Comparison of ENCODE assay signal across 10 cellular contexts in genomic region chr5:154647760-154648143, GRCh38.
DNase-seq lines count a peak whose midpoint lies in the region; ATAC-seq and TF ChIP-seq lines count a peak whose summit lies in the region.
"Had no signal": no experiment of that assay in that cellular context is flagged by ENCODE, and none has a peak within 500 bp of the region (broad histone marks: within the 10 kb centered on the region; RNA-seq: fewer than 3 reads in every experiment).

No MANE protein-coding gene starts in this region.

- H3K27me3 ChIP-seq in WERI-Rb-1 (ENCODE audit: insufficient read depth, low read depth, severe bottlenecking), result no peaks in the 10 kb centered on the region
- peaks cover 18% of the 10 kb centered on the region for H3K27me3 ChIP-seq in iPS-15b (ENCODE audit: control insufficient read depth, insufficient read depth, low read length)
- no peaks in the 10 kb centered on the region for H3K27me3 ChIP-seq in gastrocnemius medialis

- H3K4me3 ChIP-seq in WERI-Rb-1 (ENCODE audit: low read depth, low read length), result peak overlapping the region; percentile 35
- H3K4me3 ChIP-seq in iPS-15b (ENCODE audit: low read depth, low read length), result peak overlapping the region; percentile 48
- peak overlapping the region in 3 of 4 donors; percentile 19 to 46 (median 45) for H3K4me3 ChIP-seq in gastrocnemius medialis

- no peaks in the 10 kb centered on the region for H3K9me3 ChIP-seq in WERI-Rb-1 (ENCODE audit: severe bottlenecking)
- H3K9me3 ChIP-seq in iPS-15b (ENCODE audit: control insufficient read depth, insufficient read depth, low read length), result no peaks in the 10 kb centered on the region
- H3K9me3 ChIP-seq in gastrocnemius medialis, result no peaks in the 10 kb centered on the region

- DNase-seq in WERI-Rb-1 (no peak), gastrocnemius medialis (no peak), A172 (ENCODE audit: low spot score) (no peak), NK-92 (lab: John Stamatoyannopoulos, UW; ENCODE audit: unreplicated experiment) (no peak), NCI-H510A treated with DMSO at 0.1 percent for 48 hours (lab: John Stamatoyannopoulos, UW) (no peak)
- DNase-seq: effector CD4-positive, alpha-beta T cell; NCI-H2107 had no signal

- no peak overlapping the region for H3K9ac ChIP-seq in iPS-15b (ENCODE audit: low read depth, low read length)

- intact Hi-C loops in gastrocnemius medialis (cut with DNase I; ENCODE audit: low total_unique reads), result loop anchor here (5.0 kb wide), 1 partner anchor 210 kb away; the partner anchor contains the start of gene CNOT8

- no peaks in the 10 kb centered on the region for H3K4me1 ChIP-seq in iPS-15b (ENCODE audit: control insufficient read depth, insufficient read depth, low read length)
- H3K4me1 ChIP-seq in gastrocnemius medialis, result peaks cover 5 to 7% of the 10 kb centered on the region in 2 donors

- peak; percentile 23 for ATAC-seq in GM18907 (IDR thresholded peaks at IDR 0.05; ENCODE audit: unreplicated experiment)
- no peak for ATAC-seq in gastrocnemius medialis
- ATAC-seq in HG03097 (IDR thresholded peaks at IDR 0.05; ENCODE audit: low FRiP score, unreplicated experiment), result no peak

- H3K36me3 ChIP-seq in WERI-Rb-1 (no peaks in the 10 kb centered on the region), iPS-15b (ENCODE audit: control insufficient read depth, insufficient read depth, low read length) (no peaks in the 10 kb centered on the region), gastrocnemius medialis (no peaks in the 10 kb centered on the region)

- TF ChIP-seq POLR2A in gastrocnemius medialis (IDR thresholded peaks at IDR 0.05), result no peak

- in situ Hi-C loops in gastrocnemius medialis (cut with MboI; ENCODE audit: low sequenced_read_pairs in 4 of 4), result loop anchor here in 1 of 4 donors (5.0 kb wide), 1 partner anchor 165 kb away; no protein-coding TSS in a partner anchor

- peak overlapping the region; percentile 35; the same call in 1 of the 2 replicates for H3K27ac ChIP-seq in WERI-Rb-1
- no peak overlapping the region for H3K27ac ChIP-seq in gastrocnemius medialis

- TF ChIP-seq CTCF in WERI-Rb-1 (IDR thresholded peaks at IDR 0.05; ENCODE audit: low read depth, low read length) (no peak), gastrocnemius medialis (IDR thresholded peaks at IDR 0.05 in 4 of 5, conservative IDR thresholded peaks at IDR 0.05 in 1 of 5) (no peak)
